8 cellular contexts compared by ENCODE assay signal in the genomic region with DNA sequence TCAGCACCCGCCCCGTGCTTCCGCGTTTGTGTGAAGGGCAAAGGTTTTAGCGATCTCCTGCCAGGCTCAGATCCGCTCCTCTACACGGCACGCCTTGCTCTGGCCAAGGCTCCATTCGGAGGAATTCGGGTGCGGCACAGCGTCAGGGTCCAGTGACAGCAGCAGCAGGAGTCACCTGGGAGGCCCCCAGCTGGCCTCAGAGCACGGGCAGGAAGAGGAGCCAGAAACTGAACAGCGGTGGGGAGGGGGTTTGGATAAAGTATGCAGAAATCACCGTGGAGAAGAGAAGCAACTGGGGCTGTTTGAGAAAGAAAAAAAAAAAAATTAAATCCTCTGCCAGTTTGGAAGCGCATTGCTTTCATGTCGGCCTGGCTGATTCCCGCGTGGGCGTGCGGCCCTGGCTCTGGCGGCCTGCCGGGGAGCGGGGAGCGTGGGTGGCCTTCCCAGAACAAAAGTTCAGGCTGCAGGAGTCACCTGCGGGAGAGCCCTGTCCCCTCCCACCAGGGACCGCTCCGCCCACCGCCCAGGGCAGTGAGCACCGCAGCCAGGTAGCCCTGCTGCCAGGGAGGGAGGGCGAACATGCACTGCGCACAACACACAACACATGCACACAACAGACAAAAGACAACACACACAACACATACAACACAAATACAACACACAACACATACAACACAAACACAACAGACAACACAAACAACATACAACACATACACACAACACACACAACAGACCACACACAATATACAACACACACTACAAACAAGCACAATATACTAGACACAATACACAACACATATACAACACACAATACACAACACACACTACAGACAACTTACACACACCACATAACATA.
DNase-seq lines count a peak whose midpoint lies in the region; ATAC-seq and TF ChIP-seq lines count a peak whose summit lies in the region.

No MANE protein-coding gene starts in this region.

- no peaks in the 10 kb centered on the region for H3K9me3 Mint-ChIP-seq in type B pancreatic cell

- peak overlapping the region; percentile 86 to 91 for H3K27ac ChIP-seq in lung (ENCODE audit: low read depth in 1 of 2, low read length in 1 of 2)

- no peaks in the 10 kb centered on the region for H3K27me3 ChIP-seq in lung (ENCODE audit: control insufficient read depth, insufficient read depth)

- H3K36me3 ChIP-seq in lung (ENCODE audit: control insufficient read depth in 2 of 2, insufficient read depth in 2 of 2, low read length in 2 of 2), result no peaks in the 10 kb centered on the region

- H3K4me3 Mint-ChIP-seq in type B pancreatic cell, result peak overlapping the region; percentile 87

- peaks cover 16% of the 10 kb centered on the region for H3K4me1 Mint-ChIP-seq in type B pancreatic cell (ENCODE audit: unreplicated experiment)

- TF ChIP-seq CTCF in lung (IDR thresholded peaks at IDR 0.05; ENCODE audit: control extremely low read depth, extremely low read depth), result no peak
- no peak for TF ChIP-seq CTCF in type B pancreatic cell (conservative IDR thresholded peaks at IDR 0.05)

- H3K4me3 ChIP-seq in lung, result no peak overlapping the region

- WGBS in lung, 2 donors, result 30 to 59% methylated on average over 31 to 32 of the region's 32 CpGs

- H3K9me3 ChIP-seq in lung (ENCODE audit: control insufficient read depth in 2 of 2, insufficient read depth in 1 of 2, low read length in 1 of 2), result no peaks in the 10 kb centered on the region

- peak; percentile 72 for DNase-seq in Daoy (ENCODE audit: low read depth)
- DNase-seq in NCI-H2196 (lab: John Stamatoyannopoulos, UW; ENCODE audit: unreplicated experiment), result peak; percentile 87
- DNase-seq in dermis microvascular lymphatic vessel endothelial cell (ENCODE audit: low read depth in 2 of 2), result peak; percentile 9 to 39
- peak; percentile 84 for DNase-seq in lung (ENCODE audit: low spot score)
- peak; percentile 79 for DNase-seq in type B pancreatic cell (ENCODE audit: extremely low spot score, unreplicated experiment)
- no peak for DNase-seq in NK-92 (lab: John Stamatoyannopoulos, UW; ENCODE audit: unreplicated experiment)
- DNase-seq in activated effector memory CD4-positive, alpha-beta T cell treated with Interleukin-2 at 50 U/mL for 16 hours, result no peak

- peaks cover 3% of the 10 kb centered on the region for H3K27me3 Mint-ChIP-seq in type B pancreatic cell

- H3K4me1 ChIP-seq in lung (ENCODE audit: control insufficient read depth in 2 of 2, insufficient read depth in 2 of 2, low read length in 2 of 2), result peaks cover 7 to 28% of the 10 kb centered on the region in 2 donors

- ATAC-seq in lung (ENCODE audit: insufficient read depth, low FRiP score) (peak; percentile 88), GM21737 (IDR thresholded peaks at IDR 0.05; ENCODE audit: unreplicated experiment) (no peak)

- no peaks in the 10 kb centered on the region for H3K36me3 Mint-ChIP-seq in type B pancreatic cell

- no peak overlapping the region for H3K27ac Mint-ChIP-seq in type B pancreatic cell

Comparison
In these comparisons a context has a peak if more than half of its experiments do, and no peak if none do; other contexts are left out.
1. DNase-seq: peak in Daoy (single experiment), NCI-H2196 (single experiment), dermis microvascular lymphatic vessel endothelial cell (2 of 2), lung (single experiment) and type B pancreatic cell (single experiment); none in NK-92 (single experiment) and activated effector memory CD4-positive, alpha-beta T cell treated with Interleukin-2 at 50 U/mL for 16 hours (single experiment).